Comparison of ENCODE assay signal across 25 cellular contexts in the genomic region with DNA sequence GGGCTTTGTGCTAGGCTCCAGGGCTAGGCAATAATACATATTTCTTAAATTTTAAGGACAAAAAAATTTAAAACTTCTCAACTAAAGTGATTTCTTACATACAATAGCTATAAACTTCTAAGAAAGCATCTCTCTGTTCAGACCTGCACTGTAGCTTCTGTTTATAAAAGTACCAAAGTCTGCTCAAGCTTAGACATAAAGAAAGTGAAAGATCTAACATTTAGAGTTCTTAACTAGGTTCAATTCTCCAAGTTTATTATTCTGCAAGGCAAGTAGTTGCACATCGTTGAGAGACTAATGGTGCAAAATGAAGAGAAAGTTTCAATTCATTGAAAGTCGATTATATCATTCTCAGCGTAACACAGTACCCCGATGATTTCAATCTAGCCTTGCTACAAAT.
A peak's percentile ranks its signal among the peaks of the same experiment; 100 is the strongest.
DNase-seq lines count a peak whose midpoint lies in the region; ATAC-seq and TF ChIP-seq lines count a peak whose summit lies in the region.
"Had no signal": no experiment of that assay in that cellular context is flagged by ENCODE, and none has a peak within 500 bp of the region (broad histone marks: within the 10 kb centered on the region; RNA-seq: fewer than 3 reads in every experiment).

No MANE protein-coding gene starts in this region.

- no peaks in the 10 kb centered on the region for H3K36me3 ChIP-seq in Loucy (ENCODE audit: insufficient read depth, low read length)
- no peaks in the 10 kb centered on the region for H3K36me3 ChIP-seq in CD4-positive, alpha-beta memory T cell (ENCODE audit: insufficient read depth, low read length)
- H3K36me3 ChIP-seq: stomach had no signal

- peak overlapping the region; percentile 57 for H3K4me3 ChIP-seq in Loucy (ENCODE audit: low read length, poor library complexity, severe bottlenecking)
- no peak overlapping the region for H3K4me3 ChIP-seq in CD4-positive, alpha-beta memory T cell (ENCODE audit: low read length in 2 of 2)
- H3K4me3 ChIP-seq: PC-9, stomach had no signal

- DNase-seq in CD4-positive, alpha-beta memory T cell, result no peak
- no peak for DNase-seq in activated T-cell treated with anti-CD3 and anti-CD28 coated beads, Interleukin-2, amount 50 U/mL, for 72 hours
- no peak for DNase-seq in H4 (ENCODE audit: low spot score)
- DNase-seq: activated naive CD8-positive, alpha-beta T cell treated with anti-CD3 and anti-CD28 coated beads, Interleukin-2, amount 10 ng/mL, durations not matched to agents 7 days and 5 days; CD4-positive, alpha-beta T cell; endodermal cell; KG1; NCI-H1930; NCI-H345; NCI-H82; nucleus accumbens; PC-9; retina; SHP77 treated with DMSO at 0.1 percent for 48 hours; stimulated activated CD4-positive, alpha-beta T cell treated with anti-CD3 and anti-CD28 coated beads, Interleukin-4, amount 100 ng/mL, for 1 hour; stomach; T-cell; trophoblast cell had no signal

- H3K4me2 ChIP-seq in Loucy (ENCODE audit: low read depth, low read length, poor library complexity, severe bottlenecking), result peak overlapping the region; percentile 68
- H3K4me2 ChIP-seq: PC-9 had no signal

- H3F3A ChIP-seq in Loucy (ENCODE audit: low read depth), result no peaks in the 10 kb centered on the region; the same call in 1 of the 2 replicates

- H3K27ac ChIP-seq in CD4-positive, alpha-beta memory T cell (ENCODE audit: low read depth, low read length), result no peak overlapping the region
- H3K27ac ChIP-seq: PC-9, stomach had no signal

- no peak for TF ChIP-seq CTCF in Loucy (conservative IDR thresholded peaks at IDR 0.05; ENCODE audit: low read length)

- H3K27me3 Mint-ChIP-seq in CD4-positive, alpha-beta memory T cell, result no peaks in the 10 kb centered on the region
- H3K27me3 Mint-ChIP-seq in activated T-cell treated with anti-CD3 and anti-CD28 coated beads, Interleukin-2, amount 50 U/mL, for 72 hours (ENCODE audit: low read depth), result no peaks in the 10 kb centered on the region
- H3K27me3 Mint-ChIP-seq: activated naive CD8-positive, alpha-beta T cell treated with anti-CD3 and anti-CD28 coated beads, Interleukin-2, amount 10 ng/mL, durations not matched to agents 7 days and 5 days; activated T-helper 17 cell treated with anti-CD3 and anti-CD28 coated beads, Interleukin-2, amount 50 U/mL, for 72 hours; CD4-positive, alpha-beta T cell; memory B cell; T-cell had no signal

- no peaks in the 10 kb centered on the region for H3K79me2 ChIP-seq in Loucy (ENCODE audit: insufficient read depth, low read length)

- H4K20me1 ChIP-seq in Loucy (ENCODE audit: insufficient read depth, low read length, poor library complexity, severe bottlenecking), result no peaks in the 10 kb centered on the region

- H3K36me3 Mint-ChIP-seq in CD4-positive, alpha-beta memory T cell, result no peaks in the 10 kb centered on the region
- H3K36me3 Mint-ChIP-seq in activated T-cell treated with anti-CD3 and anti-CD28 coated beads, Interleukin-2, amount 50 U/mL, for 72 hours (ENCODE audit: insufficient read depth in 2 of 2), result no peaks in the 10 kb centered on the region
- H3K36me3 Mint-ChIP-seq: activated naive CD8-positive, alpha-beta T cell treated with anti-CD3 and anti-CD28 coated beads, Interleukin-2, amount 10 ng/mL, durations not matched to agents 7 days and 5 days; T-cell had no signal

- no peak overlapping the region for H2AFZ ChIP-seq in Loucy (ENCODE audit: low read length)
- H2AFZ ChIP-seq: PC-9 had no signal

- ATAC-seq in GM18861 (IDR thresholded peaks at IDR 0.05; ENCODE audit: unreplicated experiment) (peak; percentile 66), GM21390 (IDR thresholded peaks at IDR 0.05; ENCODE audit: unreplicated experiment) (peak; percentile 64), HG03064 (IDR thresholded peaks at IDR 0.05; ENCODE audit: low read depth, unreplicated experiment) (peak; percentile 48), HG03095 (IDR thresholded peaks at IDR 0.05; ENCODE audit: unreplicated experiment) (no peak)
- no peak for ATAC-seq in activated T-cell treated with anti-CD3 and anti-CD28 coated beads, Interleukin-2, amount 50 U/mL, for 72 hours (replicated peaks in 1 of 2)
- ATAC-seq: activated T-helper 17 cell treated with anti-CD3 and anti-CD28 coated beads, Interleukin-2, amount 50 U/mL, for 72 hours; T-cell had no signal

- no peaks in the 10 kb centered on the region for H3K27me3 ChIP-seq in Loucy (ENCODE audit: insufficient read depth, low read length, poor library complexity, severe bottlenecking)
- H3K27me3 ChIP-seq in CD4-positive, alpha-beta memory T cell (ENCODE audit: insufficient read depth, low read length), result no peaks in the 10 kb centered on the region
- H3K27me3 ChIP-seq: stomach had no signal

- no peak overlapping the region for H3K4me3 Mint-ChIP-seq in CD4-positive, alpha-beta memory T cell
- no peak overlapping the region for H3K4me3 Mint-ChIP-seq in activated T-cell treated with anti-CD3 and anti-CD28 coated beads, Interleukin-2, amount 50 U/mL, for 72 hours
- H3K4me3 Mint-ChIP-seq: activated naive CD8-positive, alpha-beta T cell treated with anti-CD3 and anti-CD28 coated beads, Interleukin-2, amount 10 ng/mL, durations not matched to agents 7 days and 5 days; activated T-helper 17 cell treated with anti-CD3 and anti-CD28 coated beads, Interleukin-2, amount 50 U/mL, for 72 hours; CD4-positive, alpha-beta T cell; endodermal cell; T-cell had no signal

- H3K9me2 ChIP-seq in Loucy (replicated peaks; ENCODE audit: low read depth, low read length), result no peaks in the 10 kb centered on the region

- H3K4me1 Mint-ChIP-seq in CD4-positive, alpha-beta memory T cell, result no peaks in the 10 kb centered on the region
- H3K4me1 Mint-ChIP-seq in activated T-cell treated with anti-CD3 and anti-CD28 coated beads, Interleukin-2, amount 50 U/mL, for 72 hours (ENCODE audit: low read depth), result no peaks in the 10 kb centered on the region
- H3K4me1 Mint-ChIP-seq: activated naive CD8-positive, alpha-beta T cell treated with anti-CD3 and anti-CD28 coated beads, Interleukin-2, amount 10 ng/mL, durations not matched to agents 7 days and 5 days; activated T-helper 17 cell treated with anti-CD3 and anti-CD28 coated beads, Interleukin-2, amount 50 U/mL, for 72 hours; endodermal cell; T-cell had no signal

- POLR2A ChIA-PET in CD4-positive, alpha-beta memory T cell (lab: Charles Lee; ENCODE audit: partially characterized antibody), result no interaction called here

- intact Hi-C loops in CD4-positive, alpha-beta memory T cell (cut with micrococcal nuclease), result no loop called here

- peaks cover 0 to 2% (median 0%) of the 10 kb centered on the region in 8 donors for H3K9me3 Mint-ChIP-seq in CD4-positive, alpha-beta memory T cell
- H3K9me3 Mint-ChIP-seq in activated T-cell treated with anti-CD3 and anti-CD28 coated beads, Interleukin-2, amount 50 U/mL, for 72 hours, result peaks cover 0 to 3% of the 10 kb centered on the region in 2 donors
- H3K9me3 Mint-ChIP-seq: activated naive CD8-positive, alpha-beta T cell treated with anti-CD3 and anti-CD28 coated beads, Interleukin-2, amount 10 ng/mL, durations not matched to agents 7 days and 5 days; CD4-positive, alpha-beta T cell; memory B cell had no signal

- no peaks in the 10 kb centered on the region for H3K9me3 ChIP-seq in Loucy (ENCODE audit: insufficient read depth, low read depth, low read length)
- no peaks in the 10 kb centered on the region for H3K9me3 ChIP-seq in CD4-positive, alpha-beta memory T cell (ENCODE audit: control insufficient read depth in 1 of 2, low read length in 2 of 2)

- CTCF ChIA-PET in CD4-positive, alpha-beta memory T cell (lab: Charles Lee; ENCODE audit: partially characterized antibody), result no interaction called here

- H3K4me1 ChIP-seq in Loucy (ENCODE audit: insufficient read depth, low read length, poor library complexity, severe bottlenecking), result peaks cover 41% of the 10 kb centered on the region
- H3K4me1 ChIP-seq in CD4-positive, alpha-beta memory T cell (ENCODE audit: insufficient read depth, low read length), result no peaks in the 10 kb centered on the region
- H3K4me1 ChIP-seq: stomach had no signal

- peak overlapping the region; percentile 71 for H3K9ac ChIP-seq in Loucy (ENCODE audit: low read depth, low read length, poor library complexity, severe bottlenecking)

- H3K27ac Mint-ChIP-seq in CD4-positive, alpha-beta memory T cell, result no peak overlapping the region
- H3K27ac Mint-ChIP-seq in activated T-cell treated with anti-CD3 and anti-CD28 coated beads, Interleukin-2, amount 50 U/mL, for 72 hours, result no peak overlapping the region
- H3K27ac Mint-ChIP-seq: activated naive CD8-positive, alpha-beta T cell treated with anti-CD3 and anti-CD28 coated beads, Interleukin-2, amount 10 ng/mL, durations not matched to agents 7 days and 5 days; activated T-helper 17 cell treated with anti-CD3 and anti-CD28 coated beads, Interleukin-2, amount 50 U/mL, for 72 hours; CD4-positive, alpha-beta T cell; endodermal cell; memory B cell; T-cell had no signal

Comparison
In these comparisons a context has a peak if more than half of its experiments do, and no peak if none do; other contexts are left out.
1. ATAC-seq: peak in GM18861 (single experiment), GM21390 (single experiment) and HG03064 (single experiment); none in activated T-cell treated with anti-CD3 and anti-CD28 coated beads, Interleukin-2, amount 50 U/mL, for 72 hours (0 of 2) and HG03095 (single experiment).